26 cellular contexts compared by ENCODE assay signal in the genomic region with DNA sequence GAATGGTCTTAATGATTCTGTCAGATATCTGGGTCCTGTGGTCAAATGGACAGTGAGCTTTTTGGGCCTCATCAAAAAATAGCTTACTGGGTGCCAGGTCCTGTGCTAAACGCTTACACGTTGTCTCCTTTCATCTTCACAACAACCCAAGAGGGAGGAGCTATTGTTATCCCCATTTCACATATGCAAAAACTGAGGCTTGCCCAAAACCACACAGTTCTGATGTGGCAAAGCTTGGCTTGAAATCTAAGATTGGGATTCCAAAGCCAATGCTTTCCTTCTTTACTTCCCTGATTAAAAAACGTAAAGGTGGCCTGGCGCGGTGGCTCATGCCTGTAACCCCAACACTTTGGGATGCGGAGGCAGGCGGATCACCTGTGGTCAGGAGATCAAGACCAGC.
"Had no signal": no experiment of that assay in that cellular context is flagged by ENCODE, and none has a peak within 500 bp of the region (broad histone marks: within the 10 kb centered on the region; RNA-seq: fewer than 3 reads in every experiment).

No MANE protein-coding gene starts in this region.

- H3K9ac ChIP-seq: neural progenitor cell, parathyroid adenoma had no signal

- H2AFZ ChIP-seq: neural progenitor cell, parathyroid adenoma had no signal

- H3K27ac ChIP-seq: lower lobe of right lung, neural progenitor cell, parathyroid adenoma, suprapubic skin, transverse colon, upper lobe of right lung, uterus had no signal

- FAIRE-seq: endometrium, frontal cortex had no signal

- H3K36me3 ChIP-seq: lower lobe of right lung, neural progenitor cell, suprapubic skin, transverse colon, upper lobe of right lung, uterus had no signal

- DNase-seq: cortex of kidney; effector memory CD8-positive, alpha-beta T cell; erythroblast; hypothalamus; immature natural killer cell; islet precursor cell; kidney glomerular epithelial cell; left colon; left ventricle myocardium superior; lower lobe of right lung; stimulated activated CD4-positive, alpha-beta T cell treated with anti-CD3 and anti-CD28 coated beads, Interleukin-12 subunit alpha, Interleukin-12 subunit beta, amount 100 ng/mL, for 4 hours; stimulated activated CD4-positive, alpha-beta T cell treated with anti-CD3 and anti-CD28 coated beads, Interleukin-1b, Interleukin-23, amount 100 ng/mL, for 48 hours; stimulated activated CD4-positive, alpha-beta T cell treated with anti-CD3 and anti-CD28 coated beads, Interleukin-4, amount 100 ng/mL, for 1 hour; stimulated activated CD8-positive, alpha-beta memory T cell treated with anti-CD3 and anti-CD28 coated beads, Interleukin-4, amount 100 ng/mL, for 48 hours; stimulated activated naive CD4-positive, alpha-beta T cell; stimulated activated naive CD8-positive, alpha-beta T cell treated with anti-CD3 and anti-CD28 coated beads, Interleukin-15, amount 100 ng/mL, for 72 hours; transverse colon; upper lobe of right lung; uterus had no signal

- H3K79me2 ChIP-seq: parathyroid adenoma had no signal

- ATAC-seq: effector memory CD8-positive, alpha-beta T cell; left ventricle myocardium superior; lower lobe of right lung; sciatic nerve; stimulated activated naive CD8-positive, alpha-beta T cell treated with anti-CD3 and anti-CD28 coated beads, Interleukin-15, amount 100 ng/mL, for 72 hours; upper lobe of right lung had no signal

- H3K27me3 ChIP-seq: suprapubic skin, transverse colon, upper lobe of right lung, uterus had no signal

- H3K4me3 ChIP-seq: lower lobe of right lung, neural progenitor cell, smooth muscle cell, suprapubic skin, transverse colon, upper lobe of right lung, uterus had no signal

- H3K4me1 ChIP-seq: parathyroid adenoma had no signal

- H3K4me2 ChIP-seq: neural progenitor cell, smooth muscle cell had no signal

- H3K9me3 ChIP-seq: lower lobe of right lung, suprapubic skin, transverse colon, upper lobe of right lung, uterus had no signal
